In the genomic region with DNA sequence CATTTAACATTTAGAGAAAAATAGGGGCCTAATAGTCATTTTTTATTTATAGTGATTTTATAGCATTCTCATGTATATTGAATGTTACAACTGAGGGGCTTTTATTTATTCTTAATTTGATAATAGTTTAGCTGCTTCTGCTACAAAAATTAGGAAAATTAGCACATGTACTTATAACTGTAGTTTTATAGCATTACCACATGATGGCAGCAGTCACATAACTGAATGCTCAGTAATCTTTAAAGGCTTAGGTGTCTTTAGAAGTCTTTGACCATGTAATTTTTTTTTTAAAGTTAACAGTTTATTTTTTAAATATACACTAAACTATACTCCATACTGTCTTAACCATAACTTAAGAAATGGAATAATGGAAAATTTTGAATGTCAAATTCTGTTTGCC, we compare ENCODE assay signal across 9 cellular contexts.
DNase-seq lines count a peak whose midpoint lies in the region; ATAC-seq and TF ChIP-seq lines count a peak whose summit lies in the region.
"Had no signal": no experiment of that assay in that cellular context is flagged by ENCODE, and none has a peak within 500 bp of the region (broad histone marks: within the 10 kb centered on the region; RNA-seq: fewer than 3 reads in every experiment).

No MANE protein-coding gene starts in this region.

- H3F3A ChIP-seq in GM23338 (replicated peaks; ENCODE audit: low read depth), result no peaks in the 10 kb centered on the region
- no peaks in the 10 kb centered on the region for H3F3A ChIP-seq in smooth muscle cell (ENCODE audit: low read depth)

- H3K36me3 ChIP-seq in GM23338 (ENCODE audit: insufficient read depth) (no peaks in the 10 kb centered on the region; the same call in 1 of the 2 replicates), RWPE2 (ENCODE audit: low read depth) (peaks cover 29% of the 10 kb centered on the region), smooth muscle cell (ENCODE audit: low read depth) (peaks cover 8% of the 10 kb centered on the region)

- no peaks in the 10 kb centered on the region for H3K4me1 Mint-ChIP-seq in CD4-positive, alpha-beta T cell (ENCODE audit: low read depth)
- H3K4me1 Mint-ChIP-seq in GM23338, result no peaks in the 10 kb centered on the region
- H3K4me1 Mint-ChIP-seq: IgD-negative memory B cell had no signal

- H3K4me3 Mint-ChIP-seq in CD4-positive, alpha-beta T cell, result no peak overlapping the region
- no peak overlapping the region for H3K4me3 Mint-ChIP-seq in GM23338
- H3K4me3 Mint-ChIP-seq: IgD-negative memory B cell had no signal

- H3K4me2 ChIP-seq in GM23338, result no peak overlapping the region
- no peak overlapping the region for H3K4me2 ChIP-seq in smooth muscle cell

- no peaks in the 10 kb centered on the region for H3K9me2 ChIP-seq in GM23338 (ENCODE audit: insufficient read depth)

- intact Hi-C loops in CD4-positive, alpha-beta T cell (cut with DNase I, micrococcal nuclease), result no loop called here

- H2AFZ ChIP-seq in GM23338, result no peak overlapping the region
- H2AFZ ChIP-seq in smooth muscle cell (ENCODE audit: low read depth), result no peak overlapping the region

- ATAC-seq in CD4-positive, alpha-beta T cell (ENCODE audit: poor library complexity), result peak; percentile 37
- ATAC-seq in GM23338 (no peak), RWPE2 (ENCODE audit: low read depth) (no peak), GM21423 (IDR thresholded peaks at IDR 0.05; ENCODE audit: unreplicated experiment) (no peak)

- peak overlapping the region; percentile 33 for H3K27ac Mint-ChIP-seq in CD4-positive, alpha-beta T cell
- no peak overlapping the region for H3K27ac Mint-ChIP-seq in GM23338
- H3K27ac Mint-ChIP-seq: IgD-negative memory B cell had no signal

- H3K9me3 Mint-ChIP-seq in CD4-positive, alpha-beta T cell, result no peaks in the 10 kb centered on the region
- H3K9me3 Mint-ChIP-seq in GM23338, result no peaks in the 10 kb centered on the region
- H3K9me3 Mint-ChIP-seq: IgD-negative memory B cell had no signal

- TF ChIP-seq CTCF in CD4-positive, alpha-beta T cell (IDR thresholded peaks at IDR 0.05), result peak; percentile 50
- TF ChIP-seq CTCF in GM23338 (conservative IDR thresholded peaks at IDR 0.05; ENCODE audit: low read depth in 2 of 2) (peak in 1 of 2 experiments; percentile 55; a peak in 3 of 4 replicates), RWPE2 (IDR thresholded peaks at IDR 0.05; ENCODE audit: poor library complexity, severe bottlenecking) (peak; percentile 71), fibroblast of mammary gland (conservative IDR thresholded peaks at IDR 0.05; ENCODE audit: control insufficient read depth, insufficient read depth, low read depth, low read length) (peak; percentile 60), smooth muscle cell (IDR thresholded peaks at IDR 0.05; ENCODE audit: borderline replicate concordance, insufficient read depth, poor library complexity, severe bottlenecking) (peak; percentile 52)

- H3K9me3 ChIP-seq in CD4-positive, alpha-beta T cell (ENCODE audit: control insufficient read depth, low read length), result no peaks in the 10 kb centered on the region
- H3K9me3 ChIP-seq in RWPE2 (ENCODE audit: severe bottlenecking) (no peaks in the 10 kb centered on the region), smooth muscle cell (replicated peaks; ENCODE audit: low read depth) (peaks cover 3% of the 10 kb centered on the region)

- POLR2A ChIA-PET in CD4-positive, alpha-beta T cell (lab: Charles Lee), result no interaction called here

- no peak overlapping the region for H3K9ac ChIP-seq in smooth muscle cell (ENCODE audit: low read depth)

- H3K4me1 ChIP-seq in GM23338 (ENCODE audit: insufficient read depth) (no peaks in the 10 kb centered on the region), RWPE2 (ENCODE audit: insufficient read depth, poor library complexity, severe bottlenecking) (no peaks in the 10 kb centered on the region), smooth muscle cell (ENCODE audit: low read depth) (no peaks in the 10 kb centered on the region)

- CTCF ChIA-PET in CD4-positive, alpha-beta T cell (lab: Charles Lee), result interaction anchor here (1.1 kb wide), 1 partner anchor 54 kb away, joined by 3 read pairs; no protein-coding TSS in a partner anchor

- peaks cover 77% of the 10 kb centered on the region for H3K36me3 Mint-ChIP-seq in CD4-positive, alpha-beta T cell (ENCODE audit: low read depth)
- peaks cover 41% of the 10 kb centered on the region for H3K36me3 Mint-ChIP-seq in GM23338 (ENCODE audit: low read depth)
- H3K36me3 Mint-ChIP-seq: IgD-negative memory B cell had no signal

- H3K4me3 ChIP-seq in GM23338, result no peak overlapping the region
- no peak overlapping the region for H3K4me3 ChIP-seq in RWPE2 (ENCODE audit: severe bottlenecking)
- H3K4me3 ChIP-seq in fibroblast of mammary gland (ENCODE audit: control insufficient read depth, low read depth, low read length), result no peak overlapping the region
- H3K4me3 ChIP-seq in smooth muscle cell, result no peak overlapping the region

- no peaks in the 10 kb centered on the region for H3K27me3 Mint-ChIP-seq in CD4-positive, alpha-beta T cell
- no peaks in the 10 kb centered on the region for H3K27me3 Mint-ChIP-seq in GM23338 (ENCODE audit: insufficient read depth, low read depth, poor library complexity)
- H3K27me3 Mint-ChIP-seq: IgD-negative memory B cell had no signal

- no peak for DNase-seq in CD4-positive, alpha-beta T cell
- DNase-seq in GM23338 (ENCODE audit: low spot score), result peak; percentile 27
- no peak for DNase-seq in RWPE2 (ENCODE audit: low spot score)
- peak; percentile 54 for DNase-seq in fibroblast of mammary gland (ENCODE audit: low read depth)
- no peak for DNase-seq in smooth muscle cell (lab: John Stamatoyannopoulos, UW; ENCODE audit: unreplicated experiment)
- DNase-seq in activated CD4-positive, alpha-beta T cell treated with anti-CD3 and anti-CD28 coated beads, Interleukin-2, amount 50 U/mL, for 4 hours, result no peak
- DNase-seq in T-helper 9 cell, result no peak

- no peaks in the 10 kb centered on the region for H3K27me3 ChIP-seq in CD4-positive, alpha-beta T cell (ENCODE audit: control insufficient read depth, insufficient read depth, low read length)
- H3K27me3 ChIP-seq in GM23338 (ENCODE audit: insufficient read depth), result no peaks in the 10 kb centered on the region
- H3K27me3 ChIP-seq in RWPE2 (ENCODE audit: insufficient read depth, poor library complexity, severe bottlenecking), result no peaks in the 10 kb centered on the region
- H3K27me3 ChIP-seq in smooth muscle cell (ENCODE audit: low read depth), result no peaks in the 10 kb centered on the region

- no peak overlapping the region for H3K27ac ChIP-seq in CD4-positive, alpha-beta T cell (ENCODE audit: low read depth, low read length)
- no peak overlapping the region for H3K27ac ChIP-seq in GM23338 (ENCODE audit: low read depth)
- H3K27ac ChIP-seq in RWPE2 (ENCODE audit: poor library complexity, severe bottlenecking), result no peak overlapping the region
- no peak overlapping the region for H3K27ac ChIP-seq in smooth muscle cell (ENCODE audit: low read depth)

- H3K79me2 ChIP-seq in GM23338 (replicated peaks; ENCODE audit: insufficient read depth), result no peaks in the 10 kb centered on the region
- no peaks in the 10 kb centered on the region for H3K79me2 ChIP-seq in smooth muscle cell (ENCODE audit: low read depth)

- H4K20me1 ChIP-seq in GM23338 (replicated peaks; ENCODE audit: insufficient read depth) (no peaks in the 10 kb centered on the region), smooth muscle cell (ENCODE audit: low read depth) (no peaks in the 10 kb centered on the region)

TF ChIP-seq in GM23338, 12 proteins besides CTCF, POLR2A, EP300 and RAD21 (continues in another document):
- TF ChIP-seq EZH2 (IDR thresholded peaks at IDR 0.05; ENCODE audit: low read depth, unreplicated experiment) (no peak), STAT1 (IDR thresholded peaks at IDR 0.05; ENCODE audit: unreplicated experiment) (no peak), CREB1 (CRISPR knock-in tag; IDR thresholded peaks at IDR 0.05; ENCODE audit: low read depth) (no peak)

Comparison
In these comparisons a context has a peak if more than half of its experiments do, and no peak if none do; other contexts are left out.
1. DNase-seq: peak in GM23338 (single experiment) and fibroblast of mammary gland (single experiment); none in CD4-positive, alpha-beta T cell (0 of 10), RWPE2 (single experiment), smooth muscle cell (single experiment), activated CD4-positive, alpha-beta T cell treated with anti-CD3 and anti-CD28 coated beads, Interleukin-2, amount 50 U/mL, for 4 hours (0 of 2) and T-helper 9 cell (single experiment).